17 cellular contexts compared by ENCODE assay signal in genomic region chr2:204223544-204223943, GRCh38.
"Had no signal": no experiment of that assay in that cellular context is flagged by ENCODE, and none has a peak within 500 bp of the region (broad histone marks: within the 10 kb centered on the region; RNA-seq: fewer than 3 reads in every experiment).

No MANE protein-coding gene starts in this region.

- H3K36me3 ChIP-seq: esophagus muscularis mucosa, gastroesophageal sphincter, heart left ventricle, left lung, lower lobe of right lung had no signal

- H3K9me3 ChIP-seq: esophagus muscularis mucosa, gastroesophageal sphincter, left lung, lower lobe of right lung, mucosa of descending colon had no signal

- H3K27me3 ChIP-seq: gastroesophageal sphincter, left lung had no signal

- DNase-seq: dermis blood vessel endothelial cell; dorsolateral prefrontal cortex; effector CD4-positive, alpha-beta T cell; effector memory CD4-positive, alpha-beta T cell; foreskin keratinocyte; hippocampal formation; left cardiac atrium; left lung; left ventricle myocardium superior; lower lobe of right lung; mesenchymal stem cell had no signal

- H3K27ac ChIP-seq: coronary artery, dorsolateral prefrontal cortex, esophagus muscularis mucosa, foreskin keratinocyte, gastroesophageal sphincter, heart left ventricle, left lung, lower lobe of right lung had no signal

- H3K27ac Mint-ChIP-seq: mesothelial cell of epicardium had no signal

- H3K4me1 ChIP-seq: foreskin keratinocyte, left lung, lower lobe of right lung had no signal

- H3K4me3 ChIP-seq: coronary artery, dorsolateral prefrontal cortex, esophagus muscularis mucosa, gastroesophageal sphincter, heart left ventricle, left lung, lower lobe of right lung, mucosa of descending colon had no signal

- H3K4me3 Mint-ChIP-seq: mesothelial cell of epicardium had no signal

- ATAC-seq: gastroesophageal sphincter, heart left ventricle, left cardiac atrium, left lung, left ventricle myocardium superior, mucosa of descending colon had no signal
